In genomic region chr1:196147530-196147929, GRCh38 we compare ENCODE assay signal across 17 cellular contexts.
A peak's percentile ranks its signal among the peaks of the same experiment; 100 is the strongest.
DNase-seq lines count a peak whose midpoint lies in the region; ATAC-seq, FAIRE-seq and TF ChIP-seq lines count a peak whose summit lies in the region.
"Had no signal": no experiment of that assay in that cellular context is flagged by ENCODE, and none has a peak within 500 bp of the region (broad histone marks: within the 10 kb centered on the region; RNA-seq: fewer than 3 reads in every experiment).

No MANE protein-coding gene starts in this region.

- DNase-seq in mammary epithelial cell (no peak), breast epithelium (ENCODE audit: low spot score in 2 of 2) (no peak), T-helper 17 cell (no peak), keratinocyte (ENCODE audit: low read depth, low spot score) (no peak), occipital lobe (lab: John Stamatoyannopoulos, UW) (no peak), glomerular visceral epithelial cell (ENCODE audit: extremely low spot score) (no peak), lower leg skin (ENCODE audit: low spot score in 2 of 2) (no peak)
- no peak for DNase-seq in stimulated activated CD8-positive, alpha-beta memory T cell treated with anti-CD3 and anti-CD28 coated beads, Interleukin-4, amount 100 ng/mL, for 48 hours
- DNase-seq: CD4-positive, alpha-beta memory T cell; DMS79 treated with DMSO at 0.1 percent for 48 hours; GF-D8 had no signal

- H3K4me2 ChIP-seq in mammary epithelial cell (ENCODE audit: insufficient read depth, low read depth, low read length) (no peak overlapping the region), keratinocyte (ENCODE audit: control insufficient read depth, extremely low read depth, insufficient read depth, low read depth, low read length) (no peak overlapping the region)
- H3K4me2 ChIP-seq: A549, BLaER1 had no signal

- CTCF ChIA-PET in mammary epithelial cell (lab: Charles Lee; ENCODE audit: low non-redundant PET), result no interaction called here

- intact Hi-C loops in mammary epithelial cell (cut with micrococcal nuclease), result no loop called here
- intact Hi-C loops in breast epithelium (cut with DNase I; ENCODE audit: low total_unique reads), result no loop called here
- intact Hi-C loops in lower leg skin (cut with DNase I; ENCODE audit: low total_unique reads), result loop anchor here (10.0 kb wide), 1 partner anchor 507 kb away; the partner anchor contains the start of gene CFH

- H3K9me1 ChIP-seq in keratinocyte (ENCODE audit: control insufficient read depth, extremely low read depth, insufficient read depth, low read length), result no peaks in the 10 kb centered on the region

- FAIRE-seq in keratinocyte (lab: Jason Lieb, UNC), result no peak
- FAIRE-seq: A549, GM19239 had no signal

- peak overlapping the region; percentile 71 for H2AFZ ChIP-seq in mammary epithelial cell (ENCODE audit: low read depth, low read length)
- peak overlapping the region; percentile 91 for H2AFZ ChIP-seq in keratinocyte (ENCODE audit: control insufficient read depth, low read length)

- no peak overlapping the region for H3K4me3 Mint-ChIP-seq in T-helper 17 cell
- H3K4me3 Mint-ChIP-seq: CD14-positive monocyte; CD4-positive, alpha-beta memory T cell had no signal

- H3K27ac Mint-ChIP-seq in T-helper 17 cell, result peak overlapping the region; percentile 14
- H3K27ac Mint-ChIP-seq: CD14-positive monocyte had no signal

- H3K4me1 ChIP-seq in mammary epithelial cell (ENCODE audit: insufficient read depth, low read length) (peaks cover 8% of the 10 kb centered on the region), breast epithelium (no peaks in the 10 kb centered on the region), keratinocyte (ENCODE audit: control insufficient read depth, extremely low read depth, insufficient read depth, low read length) (no peaks in the 10 kb centered on the region)
- H3K4me1 ChIP-seq: A549, BLaER1, HAP-1 had no signal

- no peaks in the 10 kb centered on the region for H4K20me1 ChIP-seq in mammary epithelial cell (ENCODE audit: insufficient read depth, low read length)
- no peaks in the 10 kb centered on the region for H4K20me1 ChIP-seq in keratinocyte (ENCODE audit: control insufficient read depth, extremely low read depth, insufficient read depth, low read length)
- H4K20me1 ChIP-seq: BLaER1 had no signal

- H3K9ac ChIP-seq in mammary epithelial cell (ENCODE audit: insufficient read depth, low read length), result no peak overlapping the region
- no peak overlapping the region for H3K9ac ChIP-seq in keratinocyte (ENCODE audit: control insufficient read depth, extremely low read depth, insufficient read depth, low read length)
- H3K9ac ChIP-seq: BLaER1 had no signal

- H3K4me3 ChIP-seq in mammary epithelial cell (replicated peaks in 1 of 3; ENCODE audit: insufficient read depth in 1 of 3, low read depth in 2 of 3, low read length in 3 of 3) (no peak overlapping the region), breast epithelium (no peak overlapping the region), keratinocyte (ENCODE audit: control insufficient read depth in 2 of 3, extremely low read depth in 1 of 3, insufficient read depth in 2 of 3, low read depth in 1 of 3, low read length in 3 of 3) (no peak overlapping the region), lower leg skin (ENCODE audit: low read depth, poor library complexity, severe bottlenecking) (no peak overlapping the region)
- H3K4me3 ChIP-seq: A549, BLaER1, HAP-1 had no signal

- TF ChIP-seq CTCF in mammary epithelial cell (conservative IDR thresholded peaks at IDR 0.05 in 1 of 2, IDR thresholded peaks at IDR 0.05 in 1 of 2; ENCODE audit: extremely low read depth in 1 of 2, insufficient read depth in 1 of 2, low read depth in 1 of 2, low read length in 2 of 2) (no peak), breast epithelium (IDR thresholded peaks at IDR 0.05) (no peak), keratinocyte (optimal IDR thresholded peaks at IDR 0.05 in 1 of 3, IDR thresholded peaks at IDR 0.05 in 1 of 3, conservative IDR thresholded peaks at IDR 0.05 in 1 of 3; ENCODE audit: extremely low read depth in 1 of 3, insufficient read depth in 2 of 3, low read length in 3 of 3) (no peak), lower leg skin (IDR thresholded peaks at IDR 0.05) (no peak)

- peaks cover 2% of the 10 kb centered on the region for H3K4me1 Mint-ChIP-seq in T-helper 17 cell
- H3K4me1 Mint-ChIP-seq: CD14-positive monocyte; CD4-positive, alpha-beta memory T cell had no signal

- ATAC-seq in T-helper 17 cell, result no peak
- ATAC-seq: A549 had no signal

- H3K36me3 Mint-ChIP-seq in T-helper 17 cell (ENCODE audit: low read depth), result no peaks in the 10 kb centered on the region
- H3K36me3 Mint-ChIP-seq: CD14-positive monocyte; CD4-positive, alpha-beta memory T cell had no signal

- in situ Hi-C loops in mammary epithelial cell (cut with MboI; ENCODE audit: low sequenced_read_pairs in 2 of 2), result loop anchor here (5.0 to 10.0 kb wide), 3 partner anchors 157 to 517 kb away; no protein-coding TSS in a partner anchor

- 95% methylated on average over 2 of the region's 2 CpGs for WGBS in mammary epithelial cell (ENCODE audit: low coverage, missing lambda C conversion rate)
- 71 to 97% methylated on average over 2 of the region's 2 CpGs for WGBS in lower leg skin, 2 donors

- H3K27ac ChIP-seq in mammary epithelial cell (ENCODE audit: insufficient read depth, low read depth, low read length) (no peak overlapping the region), breast epithelium (no peak overlapping the region), keratinocyte (ENCODE audit: control insufficient read depth, insufficient read depth, low read length) (no peak overlapping the region)
- H3K27ac ChIP-seq: 22Rv1, A549, BLaER1 had no signal

- H3K27me3 ChIP-seq in mammary epithelial cell (ENCODE audit: insufficient read depth, low read length) (no peaks in the 10 kb centered on the region), breast epithelium (no peaks in the 10 kb centered on the region), keratinocyte (ENCODE audit: control insufficient read depth, extremely low read depth, insufficient read depth, low read length) (no peaks in the 10 kb centered on the region)
- H3K27me3 ChIP-seq: BLaER1 had no signal

- H3K27me3 Mint-ChIP-seq in T-helper 17 cell, result no peaks in the 10 kb centered on the region
- H3K27me3 Mint-ChIP-seq: CD4-positive, alpha-beta memory T cell had no signal

- no TSS peak for BruUV-seq in mammary epithelial cell (replicated peaks; lab: Mats Ljungman, UMichigan)

- no peaks in the 10 kb centered on the region for H3K79me2 ChIP-seq in mammary epithelial cell (ENCODE audit: insufficient read depth, low read length)
- no peaks in the 10 kb centered on the region for H3K79me2 ChIP-seq in keratinocyte (ENCODE audit: control insufficient read depth, insufficient read depth, low read length)

- H3K9me3 ChIP-seq in mammary epithelial cell (replicated peaks; ENCODE audit: insufficient read depth, low read length) (no peaks in the 10 kb centered on the region), breast epithelium (no peaks in the 10 kb centered on the region), T-helper 17 cell (ENCODE audit: control insufficient read depth, low read length, poor library complexity, severe bottlenecking) (no peaks in the 10 kb centered on the region), keratinocyte (ENCODE audit: control insufficient read depth, low read depth, low read length) (no peaks in the 10 kb centered on the region)
- H3K9me3 ChIP-seq: A549, BLaER1, HAP-1 had no signal

- H3K36me3 ChIP-seq in mammary epithelial cell (ENCODE audit: insufficient read depth, low read length) (no peaks in the 10 kb centered on the region), breast epithelium (no peaks in the 10 kb centered on the region), keratinocyte (ENCODE audit: control insufficient read depth in 2 of 2, extremely low read depth in 1 of 2, insufficient read depth in 2 of 2, low read length in 2 of 2) (no peaks in the 10 kb centered on the region)
- H3K36me3 ChIP-seq: BLaER1, HAP-1 had no signal

- no peak for TF ChIP-seq POLR2A in breast epithelium (IDR thresholded peaks at IDR 0.05)
- TF ChIP-seq POLR2A in lower leg skin (IDR thresholded peaks at IDR 0.05), result no peak

- dilution Hi-C loops in mammary epithelial cell (cut with HindIII; ENCODE audit: low sequenced_read_pairs) (no loop called here), keratinocyte (cut with MboI; ENCODE audit: extremely low pct_ligation_motif_present, low sequenced_read_pairs) (no loop called here)
